22 cellular contexts compared by ENCODE assay signal in the genomic region with DNA sequence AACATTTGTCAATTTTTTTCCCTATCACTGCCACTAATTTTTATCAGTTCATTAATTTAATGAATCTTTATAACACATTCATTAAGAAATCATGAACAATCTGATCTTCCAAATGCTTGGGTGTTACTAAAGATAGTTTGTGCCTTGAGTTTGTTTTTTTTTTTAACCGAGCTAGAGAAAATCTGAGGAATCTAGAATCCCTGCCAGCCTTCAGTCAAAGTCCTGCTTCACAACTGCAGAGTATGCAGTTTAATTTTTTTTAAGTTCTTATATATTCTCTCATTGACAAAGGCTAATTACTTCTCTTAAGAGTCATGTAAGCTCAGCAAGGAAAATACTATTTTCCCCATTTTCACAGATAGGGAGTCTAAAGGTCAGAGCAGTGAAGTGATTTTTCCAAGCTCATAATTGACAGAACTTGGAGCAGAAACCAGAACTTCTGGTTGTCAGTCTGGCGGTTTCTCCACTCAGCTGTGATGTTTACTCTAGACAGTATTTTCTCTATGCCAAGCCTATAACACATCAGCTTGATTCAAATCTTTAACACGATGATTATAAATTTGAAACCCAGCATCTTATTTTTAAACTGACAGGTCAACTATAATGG. TPM values are rescaled to one million over a fixed set of nuclear protein-coding genes. Genes with fewer than 3 reads are reported as not detected.
A peak's percentile ranks its signal among the peaks of the same experiment; 100 is the strongest.
DNase-seq lines count a peak whose midpoint lies in the region; ATAC-seq, FAIRE-seq and TF ChIP-seq lines count a peak whose summit lies in the region.
"Had no signal": no experiment of that assay in that cellular context is flagged by ENCODE, and none has a peak within 500 bp of the region (broad histone marks: within the 10 kb centered on the region; RNA-seq: fewer than 3 reads in every experiment).

No MANE protein-coding gene starts in this region.

- no peak for TF ChIP-seq CTCF in astrocyte (IDR thresholded peaks at IDR 0.05; ENCODE audit: insufficient read depth, low read depth, low read length)
- TF ChIP-seq CTCF in psoas muscle (IDR thresholded peaks at IDR 0.05) = no peak
- no peak for TF ChIP-seq CTCF in GM10266 (IDR thresholded peaks at IDR 0.05; ENCODE audit: control insufficient read depth, insufficient read depth, low read depth, missing control alignments)

- H3K27ac Mint-ChIP-seq in astrocyte (ENCODE audit: unreplicated experiment) = no peak overlapping the region
- H3K27ac Mint-ChIP-seq: activated naive CD8-positive, alpha-beta T cell treated with anti-CD3 and anti-CD28 coated beads, Interleukin-2, amount 10 ng/mL, durations not matched to agents 7 days and 5 days; HFFc6; memory B cell had no signal

- peaks cover 17% of the 10 kb centered on the region for H3K36me3 Mint-ChIP-seq in astrocyte (ENCODE audit: low read depth, unreplicated experiment)
- H3K36me3 Mint-ChIP-seq: memory B cell had no signal

- H3K9me3 ChIP-seq in astrocyte (ENCODE audit: insufficient read depth, low read depth, low read length) (no peaks in the 10 kb centered on the region), psoas muscle (no peaks in the 10 kb centered on the region)
- H3K9me3 ChIP-seq: breast epithelium, transverse colon had no signal

- H3K27me3 Mint-ChIP-seq in astrocyte (ENCODE audit: low read depth, unreplicated experiment) = no peaks in the 10 kb centered on the region
- H3K27me3 Mint-ChIP-seq: activated naive CD8-positive, alpha-beta T cell treated with anti-CD3 and anti-CD28 coated beads, Interleukin-2, amount 10 ng/mL, durations not matched to agents 7 days and 5 days; memory B cell; naive thymus-derived CD8-positive, alpha-beta T cell had no signal

- no peak overlapping the region for H2AFZ ChIP-seq in astrocyte (ENCODE audit: low read depth, low read length)

- H3K4me3 ChIP-seq in astrocyte (ENCODE audit: insufficient read depth, low read depth, low read length) (no peak overlapping the region), psoas muscle (no peak overlapping the region)
- H3K4me3 ChIP-seq: breast epithelium, skin epidermis, transverse colon had no signal

- H3K4me3 Mint-ChIP-seq in astrocyte (ENCODE audit: unreplicated experiment) = no peak overlapping the region
- H3K4me3 Mint-ChIP-seq: activated naive CD8-positive, alpha-beta T cell treated with anti-CD3 and anti-CD28 coated beads, Interleukin-2, amount 10 ng/mL, durations not matched to agents 7 days and 5 days; HFFc6; immature natural killer cell; memory B cell; naive thymus-derived CD8-positive, alpha-beta T cell had no signal

- H3K79me2 ChIP-seq in astrocyte (ENCODE audit: insufficient read depth, low read length) = peaks cover 18% of the 10 kb centered on the region

- no peak overlapping the region for H3K4me2 ChIP-seq in astrocyte (ENCODE audit: low read length)

- no peaks in the 10 kb centered on the region for H3K27me3 ChIP-seq in astrocyte (ENCODE audit: insufficient read depth, low read length)
- H3K27me3 ChIP-seq in psoas muscle (ENCODE audit: insufficient read depth in 3 of 3, low read length in 2 of 3) = no peaks in the 10 kb centered on the region
- H3K27me3 ChIP-seq: breast epithelium, transverse colon had no signal

- peaks cover 29% of the 10 kb centered on the region for H3K4me1 Mint-ChIP-seq in astrocyte (ENCODE audit: low read depth, unreplicated experiment)
- H3K4me1 Mint-ChIP-seq: memory B cell had no signal

- peak; percentile 5 for DNase-seq in LoVo (ENCODE audit: low spot score)
- DNase-seq in astrocyte (ENCODE audit: low read depth) = peak; percentile 34
- DNase-seq in left colon = no peak
- DNase-seq in psoas muscle = no peak
- DNase-seq in NCI-H2107 treated with DMSO at 0.1 percent for 48 hours (lab: John Stamatoyannopoulos, UW; ENCODE audit: unreplicated experiment) = no peak
- no peak for DNase-seq in GM10266 (ENCODE audit: extremely low spot score)
- DNase-seq in ureter (ENCODE audit: low spot score) = no peak
- DNase-seq: activated CD4-positive, alpha-beta T cell treated with anti-CD3 and anti-CD28 coated beads, Interleukin-2, amount 50 U/mL, for 1 hour; activated CD8-positive, alpha-beta memory T cell treated with anti-CD3 and anti-CD28 coated beads, Interleukin-2, amount 50 U/mL, for 4 hours; activated naive CD8-positive, alpha-beta T cell treated with anti-CD3 and anti-CD28 coated beads, Interleukin-2, amount 10 ng/mL, durations not matched to agents 7 days and 5 days; cortex of kidney; HFFc6; immature natural killer cell; naive thymus-derived CD8-positive, alpha-beta T cell; NCI-H2107; NCI-H526 treated with DMSO at 0.1 percent for 48 hours; stimulated activated naive CD4-positive, alpha-beta T cell treated with Interleukin-2 at 50 U/mL for 16 hours; transverse colon had no signal

- WGBS in psoas muscle, 3 donors = 12 to 19% (median 17%) methylated on average over 3 of the region's 3 CpGs

- H3K4me1 ChIP-seq in astrocyte (ENCODE audit: insufficient read depth, low read length) (peaks cover 15% of the 10 kb centered on the region), psoas muscle (peaks cover 30% of the 10 kb centered on the region)
- H3K4me1 ChIP-seq: breast epithelium had no signal

- intact Hi-C loops in left colon (cut with DNase I, micrococcal nuclease) (no loop called here), psoas muscle (cut with DNase I) (no loop called here)

- peaks cover 5% of the 10 kb centered on the region for H4K20me1 ChIP-seq in astrocyte (ENCODE audit: insufficient read depth, low read length)

- FAIRE-seq in astrocyte (lab: Jason Lieb, UNC) = no peak
- FAIRE-seq: GM18507 had no signal

- H3K9ac ChIP-seq in astrocyte (ENCODE audit: low read length) = no peak overlapping the region

- H3K27ac ChIP-seq in astrocyte (ENCODE audit: low read depth, low read length) (no peak overlapping the region), psoas muscle (peak overlapping the region; percentile 13)
- H3K27ac ChIP-seq: skin epidermis, transverse colon had no signal

- H3K36me3 ChIP-seq in astrocyte (ENCODE audit: insufficient read depth, low read length) = no peaks in the 10 kb centered on the region
- H3K36me3 ChIP-seq in psoas muscle (ENCODE audit: insufficient read depth in 1 of 2, low read depth in 1 of 2) = no peaks in the 10 kb centered on the region
- H3K36me3 ChIP-seq: breast epithelium, transverse colon had no signal

- H3K9me3 Mint-ChIP-seq in astrocyte (ENCODE audit: unreplicated experiment) = peaks cover 1% of the 10 kb centered on the region
- H3K9me3 Mint-ChIP-seq: HFFc6; immature natural killer cell; memory B cell; naive thymus-derived CD8-positive, alpha-beta T cell had no signal

- ATAC-seq in left colon (peak; percentile 49), psoas muscle (no peak)
- ATAC-seq: naive thymus-derived CD8-positive, alpha-beta T cell had no signal

RNA-seq across cellular contexts. Expression of a gene that starts 55.7 kb away (rescaled TPM):
- total RNA-seq in astrocyte (68.6 and 70.0 TPM in 2 replicates), left colon (10 to 100 TPM; 30.5 to 32.1 TPM), psoas muscle (10 to 100 TPM; 12.5 to 32.4 (median 24.8) TPM), ureter (17.1 TPM)
- polyA plus RNA-seq in psoas muscle = 10 to 100 TPM in 2 of 3 donors, 1 to 10 TPM in 1; 9.9 to 11.0 (median 10.9) TPM

Comparison
In these comparisons a context has a peak if more than half of its experiments do, and no peak if none do; other contexts are left out.
1. DNase-seq: peak in LoVo (single experiment) and astrocyte (single experiment); none in left colon (0 of 2), psoas muscle (0 of 2), NCI-H2107 treated with DMSO at 0.1 percent for 48 hours (single experiment), GM10266 (single experiment) and ureter (single experiment).